Comparison of ENCODE assay signal across 16 cellular contexts in the genomic region with DNA sequence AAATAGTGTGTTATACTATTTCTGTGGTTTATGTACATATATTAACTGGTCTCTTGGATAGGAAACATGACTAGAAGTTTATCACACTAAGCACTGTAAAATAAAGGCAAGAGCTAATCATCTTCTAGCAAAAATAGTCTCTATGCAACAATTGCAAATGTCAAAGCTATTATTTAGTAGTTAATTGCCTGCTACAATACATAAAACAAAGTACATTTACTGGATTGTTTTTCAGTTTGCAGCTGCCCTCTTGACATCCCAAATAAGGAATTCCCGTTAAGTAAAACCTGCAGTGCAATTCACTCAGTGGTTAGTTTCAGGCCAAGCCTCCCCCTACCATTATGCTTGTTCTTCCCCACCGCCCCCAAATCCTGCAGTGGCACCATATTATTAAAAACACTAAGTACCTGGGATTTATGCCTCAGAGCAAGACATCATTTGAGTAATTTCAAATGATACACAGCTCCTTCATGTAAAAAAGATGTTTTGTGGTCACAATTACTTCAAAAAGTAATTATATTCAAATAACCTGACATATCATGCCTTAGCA. TPM values are rescaled to one million over a fixed set of nuclear protein-coding genes. Genes with fewer than 3 reads are reported as not detected.
DNase-seq lines count a peak whose midpoint lies in the region; ATAC-seq and TF ChIP-seq lines count a peak whose summit lies in the region.
"Had no signal": no experiment of that assay in that cellular context is flagged by ENCODE, and none has a peak within 500 bp of the region (broad histone marks: within the 10 kb centered on the region; RNA-seq: fewer than 3 reads in every experiment).

No MANE protein-coding gene starts in this region.

- CTCF ChIA-PET in activated CD8-positive, alpha-beta memory T cell treated with anti-CD3 and anti-CD28 coated beads, Interleukin-2, amount 10 ng/mL, durations not matched to agents 7 days and 5 days (lab: Charles Lee) = interaction anchor here (1.1 to 1.5 kb wide), 3 partner anchors 9 to 164 kb away, joined by 3 to 5 read pairs (median 4); a partner anchor contains a TSS

- H3K36me3 ChIP-seq in adrenal gland (replicated peaks in 1 of 2) = peaks cover 0 to 65% of the 10 kb centered on the region in 2 donors

- H3K27me3 ChIP-seq in adrenal gland = no peaks in the 10 kb centered on the region
- H3K27me3 ChIP-seq: hepatocyte had no signal

- H3K27ac Mint-ChIP-seq in activated CD8-positive, alpha-beta memory T cell treated with anti-CD3 and anti-CD28 coated beads, Interleukin-2, amount 10 ng/mL, durations not matched to agents 7 days and 5 days = peak overlapping the region; percentile 58
- no peak overlapping the region for H3K27ac Mint-ChIP-seq in neural crest cell (ENCODE audit: unreplicated experiment)
- H3K27ac Mint-ChIP-seq: WTC11 had no signal

- H3K9me3 Mint-ChIP-seq in activated CD8-positive, alpha-beta memory T cell treated with anti-CD3 and anti-CD28 coated beads, Interleukin-2, amount 10 ng/mL, durations not matched to agents 7 days and 5 days (ENCODE audit: low read depth) = no peaks in the 10 kb centered on the region
- H3K9me3 Mint-ChIP-seq in neural crest cell = no peaks in the 10 kb centered on the region
- H3K9me3 Mint-ChIP-seq: WTC11 had no signal

- peaks cover 19 to 34% of the 10 kb centered on the region in 2 donors for H3K4me1 ChIP-seq in adrenal gland (replicated peaks in 1 of 2)

- H3K4me1 Mint-ChIP-seq in activated CD8-positive, alpha-beta memory T cell treated with anti-CD3 and anti-CD28 coated beads, Interleukin-2, amount 10 ng/mL, durations not matched to agents 7 days and 5 days = peaks cover 68% of the 10 kb centered on the region
- H3K4me1 Mint-ChIP-seq in neural crest cell = peaks cover 43% of the 10 kb centered on the region

- DNase-seq in activated CD8-positive, alpha-beta memory T cell treated with anti-CD3 and anti-CD28 coated beads, Interleukin-2, amount 10 ng/mL, durations not matched to agents 7 days and 5 days = no peak
- DNase-seq in activated CD8-positive, alpha-beta memory T cell treated with anti-CD3 and anti-CD28 coated beads for 24 hours = no peak
- peak; percentile 90 for DNase-seq in NCI-H1105 (lab: John Stamatoyannopoulos, UW)
- no peak for DNase-seq in neural crest cell (ENCODE audit: low read depth, low spot score)
- no peak for DNase-seq in cerebellar cortex (ENCODE audit: low spot score)
- no peak for DNase-seq in adrenal gland
- no peak for DNase-seq in NCI-H2081 treated with DMSO at 0.1 percent for 48 hours (lab: John Stamatoyannopoulos, UW)
- DNase-seq: activated T-cell treated with anti-CD3 and anti-CD28 coated beads, Interleukin-2, amount 50 U/mL, for 1 hour; DMS153; H7; NCI-H187; substantia nigra had no signal

- no peak for ATAC-seq in activated CD8-positive, alpha-beta memory T cell treated with anti-CD3 and anti-CD28 coated beads, Interleukin-2, amount 10 ng/mL, durations not matched to agents 7 days and 5 days
- ATAC-seq: left lobe of liver, WTC11 had no signal

- peak overlapping the region; percentile 93; the same call in 1 of the 2 replicates for H3K27ac ChIP-seq in VCaP
- no peak overlapping the region for H3K27ac ChIP-seq in adrenal gland

- no peaks in the 10 kb centered on the region for H3K27me3 Mint-ChIP-seq in activated CD8-positive, alpha-beta memory T cell treated with anti-CD3 and anti-CD28 coated beads, Interleukin-2, amount 10 ng/mL, durations not matched to agents 7 days and 5 days
- no peaks in the 10 kb centered on the region for H3K27me3 Mint-ChIP-seq in neural crest cell (ENCODE audit: low read depth)

- intact Hi-C loops in adrenal gland (cut with DNase I) = loop anchor here in 1 of 2 donors (10.0 kb wide), 1 partner anchor 49 kb away; a partner anchor contains a TSS

- no peaks in the 10 kb centered on the region for H3K9me3 ChIP-seq in adrenal gland (replicated peaks in 1 of 3)

- TF ChIP-seq CTCF in VCaP (conservative IDR thresholded peaks at IDR 0.05) (no peak), neural crest cell (conservative IDR thresholded peaks at IDR 0.05) (no peak), adrenal gland (IDR thresholded peaks at IDR 0.05) (no peak)

- no peak overlapping the region for H3K4me3 ChIP-seq in adrenal gland
- H3K4me3 ChIP-seq: hepatocyte had no signal

- TF ChIP-seq POLR2A in adrenal gland (IDR thresholded peaks at IDR 0.05) = no peak

- no peak overlapping the region for H3K4me3 Mint-ChIP-seq in activated CD8-positive, alpha-beta memory T cell treated with anti-CD3 and anti-CD28 coated beads, Interleukin-2, amount 10 ng/mL, durations not matched to agents 7 days and 5 days
- peak overlapping the region; percentile 56 for H3K4me3 Mint-ChIP-seq in neural crest cell

- WGBS in adrenal gland, 4 donors = 90 to 98% (median 93%) methylated on average over 2 of the region's 2 CpGs

- peaks cover 59% of the 10 kb centered on the region for H3K36me3 Mint-ChIP-seq in activated CD8-positive, alpha-beta memory T cell treated with anti-CD3 and anti-CD28 coated beads, Interleukin-2, amount 10 ng/mL, durations not matched to agents 7 days and 5 days
- H3K36me3 Mint-ChIP-seq in neural crest cell (ENCODE audit: low read depth) = peaks cover 10% of the 10 kb centered on the region

RNA-seq across cellular contexts. Expression of a gene that starts 1.6 kb away (rescaled TPM):
- total RNA-seq in activated CD8-positive, alpha-beta memory T cell treated with anti-CD3 and anti-CD28 coated beads, Interleukin-2, amount 10 ng/mL, durations not matched to agents 7 days and 5 days = 10 to 100 TPM; 78.3 to 80.8 TPM
- total RNA-seq in neural crest cell (66.0 and 74.9 TPM in 2 replicates), adrenal gland (10 to 100 TPM; 13.3 to 90.4 (median 47.4) TPM)
- polyA plus RNA-seq in adrenal gland = 100 to 1,000 TPM in 1 of 3 donors, 10 to 100 TPM in 2; 42.5 to 131 (median 50.0) TPM

RNA-seq across cellular contexts. Expression of a gene that starts 8.9 kb away (rescaled TPM):
- total RNA-seq in activated CD8-positive, alpha-beta memory T cell treated with anti-CD3 and anti-CD28 coated beads, Interleukin-2, amount 10 ng/mL, durations not matched to agents 7 days and 5 days = 100 to 1,000 TPM in 1 of 2 experiments, 10 to 100 TPM in 1; 80.4 to 104 TPM
- 45.3 and 53.6 TPM in 2 replicates for total RNA-seq in neural crest cell
- 100 to 1,000 TPM in 1 of 8 donors, 10 to 100 TPM in 7; 21.7 to 112 (median 47.8) TPM for total RNA-seq in adrenal gland
- polyA plus RNA-seq in adrenal gland = 100 to 1,000 TPM in 1 of 3 donors, 10 to 100 TPM in 2; 13.3 to 119 (median 16.1) TPM

RNA-seq across cellular contexts. Expression of a gene that starts 14.5 kb away (rescaled TPM):
- total RNA-seq in activated CD8-positive, alpha-beta memory T cell treated with anti-CD3 and anti-CD28 coated beads, Interleukin-2, amount 10 ng/mL, durations not matched to agents 7 days and 5 days = not detected
- total RNA-seq in neural crest cell (not detected in 2 replicates), adrenal gland (under 1 TPM in 3 of 8 donors, not detected in 5; 0.13 to 0.53 (median 0.14) TPM)
- under 1 TPM; 0.07 to 0.10 (median 0.08) TPM for polyA plus RNA-seq in adrenal gland
- total RNA-seq: H7, WTC11 had no signal

RNA-seq across cellular contexts. Expression of a gene that starts 26.6 kb away (rescaled TPM):
- 10 to 100 TPM; 39.6 to 48.0 TPM for total RNA-seq in activated CD8-positive, alpha-beta memory T cell treated with anti-CD3 and anti-CD28 coated beads, Interleukin-2, amount 10 ng/mL, durations not matched to agents 7 days and 5 days
- total RNA-seq in neural crest cell (22.7 and 23.6 TPM in 2 replicates), adrenal gland (100 to 1,000 TPM; 128 to 266 (median 188) TPM)
- 100 to 1,000 TPM; 108 to 180 (median 121) TPM for polyA plus RNA-seq in adrenal gland

RNA-seq across cellular contexts. Expression of a gene that starts 52.6 kb away (rescaled TPM):
- 10 to 100 TPM; 71.2 to 86.2 TPM for total RNA-seq in activated CD8-positive, alpha-beta memory T cell treated with anti-CD3 and anti-CD28 coated beads, Interleukin-2, amount 10 ng/mL, durations not matched to agents 7 days and 5 days
- total RNA-seq in neural crest cell = 117 and 130 TPM in 2 replicates
- 10 to 100 TPM; 47.1 to 82.8 (median 64.1) TPM for total RNA-seq in adrenal gland
- polyA plus RNA-seq in adrenal gland = 100 to 1,000 TPM in 1 of 3 donors, 10 to 100 TPM in 2; 78.3 to 107 (median 85.7) TPM
